Comparison of ENCODE assay signal across 15 cellular contexts in genomic region chr19:57092991-57093390, GRCh38. TPM values are rescaled to one million over a fixed set of nuclear protein-coding genes. Genes with fewer than 3 reads are reported as not detected.
"Had no signal": no experiment of that assay in that cellular context is flagged by ENCODE, and none has a peak within 500 bp of the region (broad histone marks: within the 10 kb centered on the region; RNA-seq: fewer than 3 reads in every experiment).

No MANE protein-coding gene starts in this region.

RNA-seq across cellular contexts. Expression of gene USP29, which starts 26.8 kb away (rescaled TPM):
- total RNA-seq: stomach, subcutaneous adipose tissue, suprapubic skin, temporal lobe, thoracic aorta, thyroid gland, tibial nerve, transverse colon, upper lobe of left lung, upper lobe of right lung, ureter, urinary bladder, vagina had no signal
- polyA plus RNA-seq: stomach, thymus, urinary bladder had no signal

RNA-seq across cellular contexts. Expression of gene ZIM3, which starts 52.0 kb away (rescaled TPM):
- total RNA-seq: stomach, subcutaneous adipose tissue, suprapubic skin, temporal lobe, thoracic aorta, thyroid gland, tibial nerve, transverse colon, upper lobe of left lung, upper lobe of right lung, ureter, urinary bladder, uterus, vagina had no signal
- polyA plus RNA-seq: stomach, thymus, urinary bladder had no signal
